22 cellular contexts compared by ENCODE assay signal in the genomic region with DNA sequence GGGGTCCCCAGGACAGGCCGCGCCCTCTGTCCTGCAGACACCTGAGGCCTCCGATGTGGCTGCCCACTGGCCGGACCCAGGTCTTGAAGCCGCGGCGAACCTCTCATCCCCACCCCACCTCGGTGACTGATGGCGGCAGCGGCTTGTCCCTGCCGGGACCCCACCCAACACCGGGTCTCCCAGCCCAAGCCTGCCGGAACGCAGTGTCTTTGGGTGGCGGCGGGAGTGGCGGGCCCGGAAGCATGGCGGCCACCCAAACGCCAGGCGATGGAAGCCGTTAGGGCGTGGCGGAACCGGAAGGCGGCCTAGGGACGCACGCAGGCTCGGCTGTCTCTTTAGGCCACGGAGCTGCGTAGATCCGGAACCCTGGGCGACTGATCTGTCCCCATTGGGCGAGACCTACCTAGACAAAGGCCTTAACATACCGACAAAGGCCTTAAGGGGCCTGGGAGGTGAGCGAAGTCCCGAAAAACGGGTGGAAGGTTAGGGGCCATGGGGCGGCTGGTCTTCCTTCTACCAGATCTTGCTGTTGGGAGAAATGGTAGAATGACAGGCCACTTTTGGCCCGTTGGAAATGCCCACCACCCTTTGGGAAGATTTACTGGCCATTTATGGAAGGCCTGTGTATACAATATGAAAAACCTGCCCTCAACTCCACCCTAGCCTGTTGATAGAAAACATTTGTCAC.
DNase-seq lines count a peak whose midpoint lies in the region; ATAC-seq, FAIRE-seq and TF ChIP-seq lines count a peak whose summit lies in the region.
"Had no signal": no experiment of that assay in that cellular context is flagged by ENCODE, and none has a peak within 500 bp of the region (broad histone marks: within the 10 kb centered on the region; RNA-seq: fewer than 3 reads in every experiment).

No MANE protein-coding gene starts in this region.

- TF ChIP-seq POLR2A in right lobe of liver (IDR thresholded peaks at IDR 0.05) (no peak), HepG2 (IDR thresholded peaks at IDR 0.05; ENCODE audit: insufficient read depth in 1 of 2, low read depth in 2 of 2, low read length in 2 of 2) (no peak), K562 (conservative IDR thresholded peaks at IDR 0.05) (no peak), vagina (IDR thresholded peaks at IDR 0.05) (no peak)

- WGBS in right lobe of liver (ENCODE audit: insufficient coverage, low coverage, low lambda C conversion rate, missing lambda C conversion rate): 83% methylated on average over 15 of the region's 40 CpGs
- WGBS in HepG2 (ENCODE audit: low lambda C conversion rate): 60% methylated on average over 21 of the region's 40 CpGs
- 4% methylated on average over 21 of the region's 40 CpGs for WGBS in K562 (ENCODE audit: insufficient coverage, low coverage, missing lambda C conversion rate)
- WGBS in aorta, 2 donors: 96 to 98% methylated on average over 37 to 40 of the region's 40 CpGs

- BruUV-seq in HepG2 (replicated peaks; lab: Mats Ljungman, UMichigan) (no TSS peak), K562 (replicated peaks; lab: Mats Ljungman, UMichigan) (no TSS peak)

- H3K9ac ChIP-seq in HepG2 (ENCODE audit: insufficient read depth, low read depth, low read length) (no peak overlapping the region), K562 (ENCODE audit: insufficient read depth in 1 of 2, low read depth in 2 of 2, low read length in 2 of 2) (no peak overlapping the region)
- H3K9ac ChIP-seq: BLaER1 treated with 17β-estradiol and CSF1 and Interleukin-3, amounts not matched to agents 10 nM and 100 nM had no signal

- H3K9me1 ChIP-seq in K562 (ENCODE audit: control insufficient read depth, insufficient read depth, low read length): no peaks in the 10 kb centered on the region

- H3K27me3 ChIP-seq in right lobe of liver: no peaks in the 10 kb centered on the region
- H3K27me3 ChIP-seq in HepG2 (ENCODE audit: control insufficient read depth in 1 of 2, insufficient read depth in 2 of 2, low read length in 2 of 2): no peaks in the 10 kb centered on the region
- H3K27me3 ChIP-seq in K562 (ENCODE audit: control insufficient read depth in 2 of 2, insufficient read depth in 2 of 2, low read length in 2 of 2): no peaks in the 10 kb centered on the region
- no peaks in the 10 kb centered on the region for H3K27me3 ChIP-seq in aorta (ENCODE audit: control insufficient read depth in 1 of 2, insufficient read depth in 2 of 2, low read length in 1 of 2)
- no peaks in the 10 kb centered on the region for H3K27me3 ChIP-seq in vagina
- H3K27me3 ChIP-seq: BLaER1 treated with 17β-estradiol and CSF1 and Interleukin-3, amounts not matched to agents 10 nM and 100 nM had no signal

- H2AFZ ChIP-seq in HepG2 (ENCODE audit: low read length): no peak overlapping the region
- peak overlapping the region; percentile 66 for H2AFZ ChIP-seq in K562 (ENCODE audit: low read depth, low read length)
- H2AFZ ChIP-seq: PC-9 had no signal

- no peak overlapping the region for H3K4me2 ChIP-seq in HepG2 (ENCODE audit: low read depth, low read length)
- H3K4me2 ChIP-seq in K562 (ENCODE audit: insufficient read depth, low read length): no peak overlapping the region
- H3K4me2 ChIP-seq: BLaER1 treated with 17β-estradiol and CSF1 and Interleukin-3, amounts not matched to agents 10 nM and 100 nM; PC-9 had no signal

- CTCF ChIA-PET in HepG2 (lab: Yijun Ruan, JAX; ENCODE audit: low intra/inter-chr PET ratio, low total read pairs) (no interaction called here), K562 (lab: Yijun Ruan, JAX; ENCODE audit: low intra/inter-chr PET ratio) (no interaction called here)

- H3K27ac ChIP-seq in right lobe of liver (no peak overlapping the region), HepG2 (ENCODE audit: extremely low read length, insufficient read depth, low read length) (no peak overlapping the region), K562 (ENCODE audit: extremely low read depth, low read depth, low read length) (no peak overlapping the region), aorta (ENCODE audit: low read depth in 1 of 2, low read length in 2 of 2) (no peak overlapping the region), vagina (no peak overlapping the region)
- H3K27ac ChIP-seq: BLaER1 treated with 17β-estradiol and CSF1 and Interleukin-3, amounts not matched to agents 10 nM and 100 nM; PC-9 had no signal

- in situ Hi-C loops in HepG2 (cut with HindIII; ENCODE audit: extremely low pct_ligation_motif_present, low pct_unique_long_range_greater_than_20kb): no loop called here
- in situ Hi-C loops in K562 (cut with MboI): no loop called here

- POLR2A ChIA-PET in HepG2 (lab: Yijun Ruan, JAX) (no interaction called here), K562 (lab: Yijun Ruan, JAX) (no interaction called here)

- TF ChIP-seq RAD21 in HepG2 (CRISPR knock-in tag; IDR thresholded peaks at IDR 0.05) (no peak), K562 (CRISPR knock-in tag; conservative IDR thresholded peaks at IDR 0.05 in 1 of 2, IDR thresholded peaks at IDR 0.05 in 1 of 2) (no peak)

- H3K36me3 ChIP-seq in right lobe of liver (no peaks in the 10 kb centered on the region), HepG2 (replicated peaks in 1 of 2; ENCODE audit: control insufficient read depth in 1 of 2, insufficient read depth in 2 of 2, low read length in 2 of 2) (no peaks in the 10 kb centered on the region), K562 (ENCODE audit: control insufficient read depth, insufficient read depth, low read length) (no peaks in the 10 kb centered on the region), aorta (ENCODE audit: control insufficient read depth in 1 of 2, insufficient read depth in 2 of 2, low read length in 1 of 2) (no peaks in the 10 kb centered on the region), vagina (no peaks in the 10 kb centered on the region)
- H3K36me3 ChIP-seq: BLaER1 treated with 17β-estradiol and CSF1 and Interleukin-3, amounts not matched to agents 10 nM and 100 nM had no signal

- intact Hi-C loops in right lobe of liver (cut with DNase I) (no loop called here), HepG2 (cut with micrococcal nuclease; ENCODE audit: unreplicated experiment) (no loop called here), K562 (cut with micrococcal nuclease) (no loop called here), aorta (cut with DNase I) (no loop called here), vagina (cut with DNase I) (no loop called here)

- FAIRE-seq in HepG2 (lab: Jason Lieb, UNC) (no peak), K562 (lab: Jason Lieb, UNC) (no peak)
- FAIRE-seq: GM19239 had no signal

- peak in 2 of 3 donors; percentile 39 to 42 for DNase-seq in right lobe of liver
- DNase-seq in HepG2 (ENCODE audit: low spot score): no peak
- peak in 2 of 4 experiments; percentile 2 to 4 for DNase-seq in K562 (ENCODE audit: extremely low read depth in 1 of 4, low spot score in 3 of 4)
- DNase-seq in omental fat pad (ENCODE audit: low spot score): no peak
- peak; percentile 30 to 62 for DNase-seq in aorta
- DNase-seq in vagina (ENCODE audit: extremely low spot score in 2 of 2): no peak
- DNase-seq in NCI-H82 treated with DMSO at 0.1 percent for 48 hours (lab: John Stamatoyannopoulos, UW; ENCODE audit: unreplicated experiment): no peak
- DNase-seq: Calu3; CD8-positive, alpha-beta T cell; GDM1; GOT3; Kasumi-1; NCI-H1048; NCI-H1417 treated with DMSO at 0.1 percent for 48 hours; NCI-H187; NCI-H446; NCI-H69; PC-9; RPMI8226 had no signal

- H3K4me3 ChIP-seq in right lobe of liver (no peak overlapping the region), HepG2 (replicated peaks in 1 of 3; ENCODE audit: insufficient read depth in 1 of 3, low read depth in 2 of 3, low read length in 3 of 3) (no peak overlapping the region), K562 (no peak overlapping the region), aorta (ENCODE audit: low read length in 2 of 2) (no peak overlapping the region), vagina (no peak overlapping the region)
- H3K4me3 ChIP-seq: BLaER1 treated with 17β-estradiol and CSF1 and Interleukin-3, amounts not matched to agents 10 nM and 100 nM; PC-9 had no signal

- no peaks in the 10 kb centered on the region for H3K9me3 ChIP-seq in right lobe of liver
- H3K9me3 ChIP-seq in HepG2 (ENCODE audit: low read length): no peaks in the 10 kb centered on the region
- no peaks in the 10 kb centered on the region for H3K9me3 ChIP-seq in K562 (replicated peaks; ENCODE audit: control insufficient read depth, insufficient read depth, low read depth, low read length)
- H3K9me3 ChIP-seq in aorta (ENCODE audit: control insufficient read depth, low read length): no peaks in the 10 kb centered on the region
- no peaks in the 10 kb centered on the region for H3K9me3 ChIP-seq in vagina

- TF ChIP-seq EP300 in HepG2 (IDR thresholded peaks at IDR 0.05; ENCODE audit: low read depth in 2 of 2, low read length in 2 of 2): no peak
- no peak for TF ChIP-seq EP300 in HepG2 (CRISPR knock-in tag; IDR thresholded peaks at IDR 0.05; ENCODE audit: borderline replicate concordance)
- TF ChIP-seq EP300 in K562 (IDR thresholded peaks at IDR 0.05; ENCODE audit: low read length): no peak

- no peaks in the 10 kb centered on the region for H3K79me2 ChIP-seq in HepG2 (ENCODE audit: insufficient read depth, low read length)
- no peaks in the 10 kb centered on the region for H3K79me2 ChIP-seq in K562 (ENCODE audit: control insufficient read depth, insufficient read depth, low read length)

- TF ChIP-seq CTCF in right lobe of liver (IDR thresholded peaks at IDR 0.05) (no peak), HepG2 (CRISPR knock-in tag; IDR thresholded peaks at IDR 0.05) (no peak), K562 (IDR thresholded peaks at IDR 0.05 in 2 of 3, conservative IDR thresholded peaks at IDR 0.05 in 1 of 3; ENCODE audit: insufficient read depth in 2 of 3, low read depth in 1 of 3, low read length in 3 of 3) (no peak), omental fat pad (IDR thresholded peaks at IDR 0.05) (no peak), vagina (IDR thresholded peaks at IDR 0.05) (no peak)

- no peaks in the 10 kb centered on the region for H4K20me1 ChIP-seq in HepG2 (ENCODE audit: insufficient read depth, low read length)
- no peaks in the 10 kb centered on the region for H4K20me1 ChIP-seq in K562 (replicated peaks; ENCODE audit: control insufficient read depth, insufficient read depth, low read length)
- H4K20me1 ChIP-seq: BLaER1 treated with 17β-estradiol and CSF1 and Interleukin-3, amounts not matched to agents 10 nM and 100 nM had no signal

- H3K4me1 ChIP-seq in right lobe of liver (no peaks in the 10 kb centered on the region), HepG2 (ENCODE audit: insufficient read depth, low read length) (no peaks in the 10 kb centered on the region), K562 (replicated peaks in 1 of 2; ENCODE audit: control insufficient read depth in 2 of 2, insufficient read depth in 2 of 2, low read length in 2 of 2) (peaks cover 0 to 6% of the 10 kb centered on the region in 2 experiments; a peak in 1 of 5 replicates), aorta (ENCODE audit: control insufficient read depth in 1 of 2, insufficient read depth in 2 of 2, low read length in 2 of 2) (no peaks in the 10 kb centered on the region), vagina (no peaks in the 10 kb centered on the region)
- H3K4me1 ChIP-seq: BLaER1 treated with 17β-estradiol and CSF1 and Interleukin-3, amounts not matched to agents 10 nM and 100 nM had no signal

- ATAC-seq in right lobe of liver (peak in 1 of 4 donors; percentile 21), HepG2 (no peak), K562 (peak; percentile 65), omental fat pad (ENCODE audit: low FRiP score) (peak; percentile 44), aorta (ENCODE audit: low FRiP score) (peak; percentile 38)
- ATAC-seq: CD8-positive, alpha-beta T cell; HCT116 had no signal

TF ChIP-seq in K562, 482 proteins besides CTCF, POLR2A, EP300 and RAD21 (continues in another document):
- no peak for TF ChIP-seq COPS2 (conservative IDR thresholded peaks at IDR 0.05)

Comparison
In these comparisons a context has a peak if more than half of its experiments do, and no peak if none do; other contexts are left out.
1. DNase-seq: peak in right lobe of liver (2 of 3) and aorta (2 of 2); none in HepG2 (single experiment), omental fat pad (single experiment), vagina (0 of 2) and NCI-H82 treated with DMSO at 0.1 percent for 48 hours (single experiment).